9 cellular contexts compared by ENCODE assay signal in the genomic region with DNA sequence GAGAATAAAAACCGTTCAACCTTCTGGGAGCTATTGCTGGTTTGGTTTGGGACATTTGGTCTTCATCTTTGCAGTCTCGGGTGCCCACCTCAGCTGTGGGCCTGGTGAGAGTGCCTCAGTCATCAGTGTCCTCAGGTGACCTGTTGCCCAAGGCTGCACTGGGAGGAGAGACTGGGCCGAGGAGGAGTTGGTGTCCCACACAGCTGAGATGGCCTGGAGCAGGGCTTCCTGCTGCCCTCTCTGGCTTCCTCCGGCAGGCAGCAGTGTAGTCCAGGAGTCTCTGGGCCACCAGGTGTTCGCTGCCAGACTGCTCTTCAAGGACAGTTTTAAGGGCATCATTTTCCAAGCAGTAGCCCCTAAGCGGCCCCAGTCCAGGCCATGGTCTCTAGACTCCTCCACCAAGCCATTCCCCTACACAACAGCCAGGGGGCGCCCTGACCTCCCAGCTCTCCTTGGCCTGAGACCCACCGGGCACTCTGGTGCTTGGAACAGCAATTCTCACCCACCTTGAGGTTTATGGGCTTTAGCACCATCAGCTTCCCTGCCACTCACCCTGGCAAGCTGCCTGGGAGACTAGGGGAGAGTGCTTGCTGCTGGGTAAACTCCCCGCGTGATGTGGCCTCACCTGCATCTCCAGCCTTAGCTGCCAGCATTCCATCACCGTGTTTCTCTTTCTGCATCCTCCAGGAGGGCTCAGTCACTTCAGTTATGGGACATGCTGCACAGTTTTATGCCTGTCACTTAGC. TPM values are rescaled to one million over a fixed set of nuclear protein-coding genes. Genes with fewer than 3 reads are reported as not detected.
A peak's percentile ranks its signal among the peaks of the same experiment; 100 is the strongest.
DNase-seq lines count a peak whose midpoint lies in the region; ATAC-seq, FAIRE-seq and TF ChIP-seq lines count a peak whose summit lies in the region.
"Had no signal": no experiment of that assay in that cellular context is flagged by ENCODE, and none has a peak within 500 bp of the region (broad histone marks: within the 10 kb centered on the region; RNA-seq: fewer than 3 reads in every experiment).

No MANE protein-coding gene starts in this region.

- H3K9ac ChIP-seq in Loucy (ENCODE audit: low read depth, low read length, poor library complexity, severe bottlenecking): no peak overlapping the region
- no peak overlapping the region for H3K9ac ChIP-seq in H1 (replicated peaks in 1 of 4; ENCODE audit: extremely low read depth in 1 of 4, low read depth in 3 of 4, low read length in 3 of 4)

- no peak for TF ChIP-seq POLR2A in H1 (IDR thresholded peaks at IDR 0.05; ENCODE audit: control extremely low read depth in 1 of 2, low read depth in 2 of 2, low read length in 2 of 2)

- no peak for FAIRE-seq in H1 (lab: Jason Lieb, UNC)

- TF ChIP-seq CTCF in Loucy (conservative IDR thresholded peaks at IDR 0.05; ENCODE audit: low read length): peak; percentile 88
- TF ChIP-seq CTCF in H1 (IDR thresholded peaks at IDR 0.05; ENCODE audit: control extremely low read depth in 1 of 3, insufficient read depth in 1 of 3, low read depth in 1 of 3, low read length in 3 of 3): peak; percentile 89 to 97 (median 95)

- H3K27ac ChIP-seq in H1 (ENCODE audit: low read depth, low read length): no peak overlapping the region
- no peak overlapping the region for H3K27ac ChIP-seq in naive thymus-derived CD4-positive, alpha-beta T cell (ENCODE audit: low read depth, low read length)
- H3K27ac ChIP-seq in aorta (ENCODE audit: low read depth in 1 of 2, low read length in 2 of 2): no peak overlapping the region

- H3K14ac ChIP-seq in H1 (ENCODE audit: insufficient read length): no peak overlapping the region

- no peaks in the 10 kb centered on the region for H3K23me2 ChIP-seq in H1 (ENCODE audit: low read depth, low read length)

- no peak for TF ChIP-seq EP300 in H1 (IDR thresholded peaks at IDR 0.05; ENCODE audit: borderline replicate concordance in 1 of 2, low read depth in 2 of 2, low read length in 2 of 2)

- H3K27me3 ChIP-seq in Loucy (ENCODE audit: insufficient read depth, low read length, poor library complexity, severe bottlenecking) (no peaks in the 10 kb centered on the region), H1 (replicated peaks in 1 of 4; ENCODE audit: control insufficient read depth in 3 of 4, extremely low read depth in 1 of 4, insufficient read depth in 3 of 4, low read length in 3 of 4) (no peaks in the 10 kb centered on the region), aorta (ENCODE audit: control insufficient read depth in 1 of 2, insufficient read depth in 2 of 2, low read length in 1 of 2) (no peaks in the 10 kb centered on the region)
- H3K27me3 ChIP-seq in naive thymus-derived CD4-positive, alpha-beta T cell (ENCODE audit: control insufficient read depth in 2 of 2, insufficient read depth in 2 of 2, low read length in 2 of 2): no peaks in the 10 kb centered on the region

- H3K23ac ChIP-seq in H1 (ENCODE audit: insufficient read length): no peak overlapping the region

- no peak overlapping the region for H3K56ac ChIP-seq in H1 (replicated peaks; ENCODE audit: insufficient read length, low read depth, low read length)

- H3K9me3 ChIP-seq in Loucy (ENCODE audit: insufficient read depth, low read depth, low read length) (no peaks in the 10 kb centered on the region), H1 (ENCODE audit: insufficient read depth in 2 of 2, low read depth in 1 of 2, low read length in 1 of 2) (no peaks in the 10 kb centered on the region), aorta (ENCODE audit: control insufficient read depth, low read length) (no peaks in the 10 kb centered on the region)
- no peaks in the 10 kb centered on the region for H3K9me3 ChIP-seq in naive thymus-derived CD4-positive, alpha-beta T cell (ENCODE audit: control insufficient read depth in 2 of 3, low read length in 3 of 3)

- 78% methylated on average over 11 of the region's 11 CpGs; no CpG with 5 or more reads in 1 of the 2 experiments for WGBS in H1 (ENCODE audit: extremely low coverage in 1 of 2, insufficient coverage in 1 of 2, insufficient read length in 1 of 2, insufficient replicate concordance in 2 of 2, low coverage in 1 of 2, low lambda C conversion rate in 2 of 2, missing lambda C conversion rate in 1 of 2), 2 experiments
- WGBS in aorta, 2 donors: 62% methylated on average over 11 of the region's 11 CpGs

- H2BK5ac ChIP-seq in H1 (ENCODE audit: low read depth, low read length): no peak overlapping the region

- H4K91ac ChIP-seq in H1 (replicated peaks; ENCODE audit: insufficient read length, low read length): no peak overlapping the region

- H2AFZ ChIP-seq in Loucy (ENCODE audit: low read length): no peak overlapping the region
- H2AFZ ChIP-seq in H1 (ENCODE audit: low read length): no peak overlapping the region

- POLR2A ChIA-PET in H1 (lab: Charles Lee; ENCODE audit: partially characterized antibody): interaction anchor here (0.6 to 2.4 kb wide), 10 partner anchors 9 to 193 kb away, joined by 3 to 14 read pairs (median 6); a partner anchor contains a TSS
- POLR2A ChIA-PET in naive thymus-derived CD4-positive, alpha-beta T cell (lab: Charles Lee): interaction anchor here (0.8 to 3.4 kb wide), 8 partner anchors 9 to 62 kb away, joined by 3 to 15 read pairs (median 4); a partner anchor contains a TSS

- H2BK20ac ChIP-seq in H1 (ENCODE audit: low read length): no peak overlapping the region

- H3K36me3 ChIP-seq in Loucy (ENCODE audit: insufficient read depth, low read length): peaks cover 54% of the 10 kb centered on the region; the same call in 1 of the 2 replicates
- peaks cover 4 to 18% (median 11%) of the 10 kb centered on the region in 4 experiments; a peak in 7 of 8 replicates for H3K36me3 ChIP-seq in H1 (ENCODE audit: control insufficient read depth in 2 of 4, insufficient read depth in 4 of 4, low read length in 3 of 4)
- H3K36me3 ChIP-seq in naive thymus-derived CD4-positive, alpha-beta T cell (ENCODE audit: control insufficient read depth in 2 of 3, insufficient read depth in 3 of 3, low read length in 3 of 3): peaks cover 16 to 87% (median 17%) of the 10 kb centered on the region in 3 experiments
- H3K36me3 ChIP-seq in aorta (ENCODE audit: control insufficient read depth in 1 of 2, insufficient read depth in 2 of 2, low read length in 1 of 2): peaks cover 0 to 15% of the 10 kb centered on the region in 2 donors

- no peak overlapping the region for H2BK120ac ChIP-seq in H1 (replicated peaks; ENCODE audit: low read depth, low read length)

- H2BK15ac ChIP-seq in H1 (ENCODE audit: low read length): no peak overlapping the region

- no peaks in the 10 kb centered on the region for H3K9me2 ChIP-seq in Loucy (replicated peaks; ENCODE audit: low read depth, low read length)

- peaks cover 15% of the 10 kb centered on the region for H3K4me1 ChIP-seq in Loucy (ENCODE audit: insufficient read depth, low read length, poor library complexity, severe bottlenecking)
- H3K4me1 ChIP-seq in H1 (replicated peaks in 1 of 4; ENCODE audit: control insufficient read depth in 3 of 4, insufficient read depth in 4 of 4, low read length in 3 of 4): no peaks in the 10 kb centered on the region
- peaks cover 7 to 11% of the 10 kb centered on the region in 2 donors for H3K4me1 ChIP-seq in naive thymus-derived CD4-positive, alpha-beta T cell (ENCODE audit: control insufficient read depth in 2 of 2, insufficient read depth in 2 of 2, low read length in 2 of 2)
- H3K4me1 ChIP-seq in aorta (ENCODE audit: control insufficient read depth in 1 of 2, insufficient read depth in 2 of 2, low read length in 2 of 2): no peaks in the 10 kb centered on the region

- CTCF ChIA-PET in H1 (lab: Charles Lee; ENCODE audit: partially characterized antibody): interaction anchor here (0.7 to 17.0 kb wide), 39 partner anchors 9 to 332 kb away, joined by 3 to 321 read pairs (median 5); a partner anchor contains a TSS
- CTCF ChIA-PET in naive thymus-derived CD4-positive, alpha-beta T cell (lab: Charles Lee): interaction anchor here (0.6 to 4.3 kb wide), 26 partner anchors 9 to 1181 kb away, joined by 3 to 72 read pairs (median 5); a partner anchor contains a TSS

- no peak overlapping the region for H3K4me3 Mint-ChIP-seq in naive thymus-derived CD4-positive, alpha-beta T cell

- H3K79me1 ChIP-seq in H1 (ENCODE audit: low read depth, low read length): 0 out of 2 replicates have a peak, but pooled peaks cover 3% of the 10 kb centered on the region

- H3K18ac ChIP-seq in H1 (ENCODE audit: extremely low read depth, low read length): no peak overlapping the region

- H3K27ac Mint-ChIP-seq in naive thymus-derived CD4-positive, alpha-beta T cell: peak overlapping the region in 5 of 9 donors; percentile 21 to 67 (median 50)

- no peak overlapping the region for H3K4me2 ChIP-seq in Loucy (ENCODE audit: low read depth, low read length, poor library complexity, severe bottlenecking)
- H3K4me2 ChIP-seq in H1 (ENCODE audit: insufficient read depth in 1 of 2, low read depth in 2 of 2, low read length in 2 of 2): no peak overlapping the region

- peaks cover 29 to 51% (median 44%) of the 10 kb centered on the region in 7 donors for H3K4me1 Mint-ChIP-seq in naive thymus-derived CD4-positive, alpha-beta T cell

- H4K8ac ChIP-seq in H1 (ENCODE audit: extremely low read depth, insufficient read depth, low read length): peak overlapping the region; percentile 52; the same call in 1 of the 2 replicates

- H4K5ac ChIP-seq in H1 (ENCODE audit: insufficient read length, low read depth, low read length): no peak overlapping the region

- H3F3A ChIP-seq in Loucy (ENCODE audit: low read depth): no peaks in the 10 kb centered on the region

- no peaks in the 10 kb centered on the region for H3K27me3 Mint-ChIP-seq in naive thymus-derived CD4-positive, alpha-beta T cell

- peaks cover 0 to 25% (median 10%) of the 10 kb centered on the region in 5 donors for H3K36me3 Mint-ChIP-seq in naive thymus-derived CD4-positive, alpha-beta T cell

- H3K79me2 ChIP-seq in Loucy (ENCODE audit: insufficient read depth, low read length) (peaks cover 28% of the 10 kb centered on the region), H1 (ENCODE audit: control insufficient read depth in 1 of 2, insufficient read depth in 2 of 2, low read length in 2 of 2) (peaks cover 0 to 16% of the 10 kb centered on the region in 2 experiments; a peak in 3 of 4 replicates)

- no peak overlapping the region for H3K4ac ChIP-seq in H1 (replicated peaks; ENCODE audit: insufficient read length, low read depth, low read length)

- no peaks in the 10 kb centered on the region for H3K9me3 Mint-ChIP-seq in naive thymus-derived CD4-positive, alpha-beta T cell

- peak; percentile 90 for ATAC-seq in naive thymus-derived CD4-positive, alpha-beta T cell
- ATAC-seq in aorta (ENCODE audit: low FRiP score) (peak; percentile 77), HG03354 (IDR thresholded peaks at IDR 0.05; ENCODE audit: poor library complexity, severe bottlenecking, unreplicated experiment) (no peak), GM18870 (IDR thresholded peaks at IDR 0.05; ENCODE audit: unreplicated experiment) (no peak)

- H4K20me1 ChIP-seq in Loucy (ENCODE audit: insufficient read depth, low read length, poor library complexity, severe bottlenecking) (peaks cover 9% of the 10 kb centered on the region), H1 (replicated peaks in 1 of 2; ENCODE audit: control insufficient read depth in 1 of 2, insufficient read depth in 2 of 2, low read length in 2 of 2) (peaks cover 8 to 20% of the 10 kb centered on the region in 2 experiments)

- H3K4me3 ChIP-seq in Loucy (ENCODE audit: low read length, poor library complexity, severe bottlenecking) (no peak overlapping the region), H1 (ENCODE audit: extremely low read depth in 1 of 4, insufficient read depth in 2 of 4, low read depth in 3 of 4, low read length in 4 of 4) (no peak overlapping the region), aorta (ENCODE audit: low read length in 2 of 2) (no peak overlapping the region)
- no peak overlapping the region for H3K4me3 ChIP-seq in naive thymus-derived CD4-positive, alpha-beta T cell (ENCODE audit: low read length)

- H2AK5ac ChIP-seq in H1 (ENCODE audit: low read depth, low read length): no peak overlapping the region

- TF ChIP-seq RAD21 in H1 (IDR thresholded peaks at IDR 0.05 in 1 of 2, conservative IDR thresholded peaks at IDR 0.05 in 1 of 2; ENCODE audit: low read depth in 2 of 2, low read length in 2 of 2): peak; percentile 64 to 75

- no peak overlapping the region for H2BK12ac ChIP-seq in H1 (ENCODE audit: low read depth, low read length)

- intact Hi-C loops in naive thymus-derived CD4-positive, alpha-beta T cell (cut with micrococcal nuclease): loop anchor here (1.0 to 2.0 kb wide), 7 partner anchors 11 to 274 kb away; a partner anchor contains a TSS
- intact Hi-C loops in aorta (cut with DNase I): no loop called here

- DNase-seq in Daoy (ENCODE audit: low read depth): peak; percentile 48
- peak; percentile 61 for DNase-seq in activated CD4-positive, alpha-beta T cell treated with anti-CD3 and anti-CD28 coated beads, Interleukin-2, amount 50 U/mL, for 1 hour
- DNase-seq in H1 (ENCODE audit: low read depth in 1 of 2, low spot score in 2 of 2): peak in 1 of 2 experiments; percentile 86
- DNase-seq in naive thymus-derived CD4-positive, alpha-beta T cell: peak in 8 of 9 donors; percentile 49 to 71 (median 56)
- peak in 1 of 2 donors; percentile 83 for DNase-seq in aorta

RNA-seq across cellular contexts. Expression of a gene that starts 9.1 kb away (rescaled TPM):
- 1.2 and 2.1 TPM in 2 replicates for total RNA-seq in Daoy (2014; rRNA removed; shearing (Covaris generic))
- total RNA-seq in H1 (2021; fragmentation: NEBNext Ultra II Directional; extraction: Animal tissue kit (Norgen Biotek cat#: 25700)): 6.4 and 8.8 TPM in 2 replicates
- polyA plus RNA-seq in H1 (2011; rRNA removed): 19.5 and 33.8 TPM in 2 replicates
- 14.6 TPM for polyA plus RNA-seq in H1 (2011; cell fraction: cytosol; rRNA removed)
- polyA plus RNA-seq in H1 (2011; cell fraction: nucleus; rRNA removed): 63.0 TPM
- polyA plus RNA-seq in H1 (2012, experiment 1 of 2): 4.0 to 13.1 TPM (median 10.8 TPM) in 4 replicates
- polyA plus RNA-seq in H1 (2012, experiment 2 of 2): 6.3 TPM
- polyA plus RNA-seq in H1 (2013, experiment 1 of 2): 8.5 TPM
- 8.4 TPM for polyA plus RNA-seq in H1 (2013, experiment 2 of 2)
- 2.9 and 5.0 TPM in 2 replicates for polyA minus RNA-seq in H1 (2011; rRNA and poly(A)+ RNA removed)
- 5.7 TPM for polyA minus RNA-seq in H1 (2011; cell fraction: cytosol; rRNA and poly(A)+ RNA removed)
- 13.1 TPM for polyA minus RNA-seq in H1 (2011; cell fraction: nucleus; rRNA and poly(A)+ RNA removed)
- 100 to 1,000 TPM; 107 to 172 (median 136) TPM for total RNA-seq in naive thymus-derived CD4-positive, alpha-beta T cell
- 100 to 1,000 TPM in 1 of 2 donors, 10 to 100 TPM in 1; 93.0 to 105 TPM for polyA plus RNA-seq in naive thymus-derived CD4-positive, alpha-beta T cell
- total RNA-seq in aorta: 1 to 10 TPM; 1.8 to 3.7 TPM
- polyA plus RNA-seq in aorta: 1 to 10 TPM in 1 of 2 donors, under 1 TPM in 1; 0.75 to 1.2 TPM

RNA-seq across cellular contexts. Expression of a gene that starts 10.7 kb away (rescaled TPM):
- total RNA-seq in Daoy (2014; rRNA removed; shearing (Covaris generic)): 54.9 and 65.0 TPM in 2 replicates
- 25.1 and 27.0 TPM in 2 replicates for total RNA-seq in H1 (2021; fragmentation: NEBNext Ultra II Directional; extraction: Animal tissue kit (Norgen Biotek cat#: 25700))
- polyA plus RNA-seq in H1 (2011; rRNA removed) (51.8 and 66.9 TPM in 2 replicates), aorta (10 to 100 TPM; 19.9 to 49.1 TPM)
- polyA plus RNA-seq in H1 (2011; cell fraction: cytosol; rRNA removed): 43.2 TPM
- 65.9 TPM for polyA plus RNA-seq in H1 (2011; cell fraction: nucleus; rRNA removed)
- polyA plus RNA-seq in H1 (2012, experiment 1 of 2): 20.3 to 36.3 TPM (median 33.4 TPM) in 4 replicates
- 36.8 TPM for polyA plus RNA-seq in H1 (2012, experiment 2 of 2)
- 28.6 TPM for polyA plus RNA-seq in H1 (2013, experiment 1 of 2)
- polyA plus RNA-seq in H1 (2013, experiment 2 of 2): 31.1 TPM
- polyA minus RNA-seq in H1 (2011; rRNA and poly(A)+ RNA removed): 28.8 and 31.6 TPM in 2 replicates
- 17.0 TPM for polyA minus RNA-seq in H1 (2011; cell fraction: cytosol; rRNA and poly(A)+ RNA removed)
- polyA minus RNA-seq in H1 (2011; cell fraction: nucleus; rRNA and poly(A)+ RNA removed): 33.2 TPM
- total RNA-seq in naive thymus-derived CD4-positive, alpha-beta T cell: 10 to 100 TPM; 23.7 to 44.0 (median 41.9) TPM
- 10 to 100 TPM; 58.5 to 66.1 TPM for polyA plus RNA-seq in naive thymus-derived CD4-positive, alpha-beta T cell
- total RNA-seq in aorta: 10 to 100 TPM; 27.4 to 32.4 TPM

RNA-seq across cellular contexts. Expression of a gene that starts 34.1 kb away (rescaled TPM):
- 8.2 and 12.1 TPM in 2 replicates for total RNA-seq in Daoy (2014; rRNA removed; shearing (Covaris generic))
- 7.6 and 11.2 TPM in 2 replicates for total RNA-seq in H1 (2021; fragmentation: NEBNext Ultra II Directional; extraction: Animal tissue kit (Norgen Biotek cat#: 25700))
- polyA plus RNA-seq in H1 (2011; rRNA removed) (7.4 and 10.3 TPM in 2 replicates), aorta (100 to 1,000 TPM in 1 of 2 donors, 10 to 100 TPM in 1; 11.5 to 164 TPM)
- polyA plus RNA-seq in H1 (2011; cell fraction: cytosol; rRNA removed): 6.7 TPM
- polyA plus RNA-seq in H1 (2011; cell fraction: nucleus; rRNA removed): 40.8 TPM
- 8.5 to 12.5 TPM (median 9.7 TPM) in 4 replicates for polyA plus RNA-seq in H1 (2012, experiment 1 of 2)
- polyA plus RNA-seq in H1 (2012, experiment 2 of 2): 9.5 TPM
- polyA plus RNA-seq in H1 (2013, experiment 1 of 2): 10.9 TPM
- polyA plus RNA-seq in H1 (2013, experiment 2 of 2): 10.7 TPM
- polyA minus RNA-seq in H1 (2011; rRNA and poly(A)+ RNA removed): 4.6 and 5.6 TPM in 2 replicates
- polyA minus RNA-seq in H1 (2011; cell fraction: cytosol; rRNA and poly(A)+ RNA removed): 2.6 TPM
- 11.6 TPM for polyA minus RNA-seq in H1 (2011; cell fraction: nucleus; rRNA and poly(A)+ RNA removed)
- 10 to 100 TPM; 13.0 to 17.0 (median 15.2) TPM for total RNA-seq in naive thymus-derived CD4-positive, alpha-beta T cell
- 1 to 10 TPM; 5.9 to 6.6 TPM for polyA plus RNA-seq in naive thymus-derived CD4-positive, alpha-beta T cell
- total RNA-seq in aorta: 10 to 100 TPM; 84.8 to 90.3 TPM

RNA-seq across cellular contexts. Expression of a gene that starts 41.9 kb away (rescaled TPM):
- not detected in 2 replicates for total RNA-seq in Daoy (2014; rRNA removed; shearing (Covaris generic))
- 0.30 TPM in 1 of 2 replicates, not detected in the other for total RNA-seq in H1 (2021; fragmentation: NEBNext Ultra II Directional; extraction: Animal tissue kit (Norgen Biotek cat#: 25700))
- polyA plus RNA-seq in H1 (2011; rRNA removed) (0.35 and 0.57 TPM in 2 replicates), aorta (under 1 TPM; 0.15 to 0.50 TPM)
- polyA plus RNA-seq in H1 (2011; cell fraction: cytosol; rRNA removed): 0.32 TPM
- polyA plus RNA-seq in H1 (2011; cell fraction: nucleus; rRNA removed): 0.90 TPM
- 0.28 to 0.78 TPM (median 0.40 TPM) in 3 of 4 replicates, not detected in the other for polyA plus RNA-seq in H1 (2012, experiment 1 of 2)
- not detected for polyA plus RNA-seq in H1 (2012, experiment 2 of 2)
- polyA plus RNA-seq in H1 (2013, experiment 1 of 2): 0.47 TPM
- 0.28 TPM for polyA plus RNA-seq in H1 (2013, experiment 2 of 2)
- not detected in 2 replicates for polyA minus RNA-seq in H1 (2011; rRNA and poly(A)+ RNA removed)
- not detected for polyA minus RNA-seq in H1 (2011; cell fraction: cytosol; rRNA and poly(A)+ RNA removed)
- polyA minus RNA-seq in H1 (2011; cell fraction: nucleus; rRNA and poly(A)+ RNA removed): not detected
- not detected for total RNA-seq in naive thymus-derived CD4-positive, alpha-beta T cell
- not detected for polyA plus RNA-seq in naive thymus-derived CD4-positive, alpha-beta T cell
- total RNA-seq in aorta: 10 to 100 TPM in 1 of 2 donors, 1 to 10 TPM in 1; 2.7 to 11.5 TPM

RNA-seq across cellular contexts. Expression of a gene that starts 50.4 kb away (rescaled TPM):
- not detected in 2 replicates for total RNA-seq in Daoy (2014; rRNA removed; shearing (Covaris generic))
- 3.3 and 3.8 TPM in 2 replicates for total RNA-seq in H1 (2021; fragmentation: NEBNext Ultra II Directional; extraction: Animal tissue kit (Norgen Biotek cat#: 25700))
- polyA plus RNA-seq in H1 (2011; rRNA removed) (3.3 and 5.5 TPM in 2 replicates), aorta (not detected)
- 6.5 TPM for polyA plus RNA-seq in H1 (2011; cell fraction: cytosol; rRNA removed)
- 26.5 TPM for polyA plus RNA-seq in H1 (2011; cell fraction: nucleus; rRNA removed)
- polyA plus RNA-seq in H1 (2012, experiment 1 of 2): 3.0 to 4.1 TPM (median 3.4 TPM) in 4 replicates
- polyA plus RNA-seq in H1 (2012, experiment 2 of 2): 2.5 TPM
- 1.9 TPM for polyA plus RNA-seq in H1 (2013, experiment 1 of 2)
- polyA plus RNA-seq in H1 (2013, experiment 2 of 2): 1.7 TPM
- polyA minus RNA-seq in H1 (2011; rRNA and poly(A)+ RNA removed): 0.63 and 1.5 TPM in 2 replicates
- polyA minus RNA-seq in H1 (2011; cell fraction: cytosol; rRNA and poly(A)+ RNA removed): not detected
- polyA minus RNA-seq in H1 (2011; cell fraction: nucleus; rRNA and poly(A)+ RNA removed): 3.1 TPM
- total RNA-seq in naive thymus-derived CD4-positive, alpha-beta T cell: under 1 TPM in 1 of 5 experiments, not detected in 4; 0.24 TPM
- polyA plus RNA-seq in naive thymus-derived CD4-positive, alpha-beta T cell: not detected
- not detected for total RNA-seq in aorta
- total RNA-seq: pulmonary artery endothelial cell had no signal

Comparison
In these comparisons a context has a peak if more than half of its experiments do, and no peak if none do; other contexts are left out.
1. ATAC-seq: peak in naive thymus-derived CD4-positive, alpha-beta T cell (single experiment) and aorta (single experiment); none in HG03354 (single experiment) and GM18870 (single experiment).
2. RNA of a gene that starts 9.1 kb away (total RNA-seq): 107 to 172 TPM in naive thymus-derived CD4-positive, alpha-beta T cell; 6.4 to 8.8 TPM in H1, 1.8 to 3.7 TPM in aorta and 1.2 to 2.1 TPM in Daoy; every median in the first group is over 10 times any median in the second.
3. intact Hi-C loops: an anchor here in naive thymus-derived CD4-positive, alpha-beta T cell (1.0 to 2.0 kb wide); none called in aorta.